Comparison of ENCODE assay signal across 8 cellular contexts in the genomic region with DNA sequence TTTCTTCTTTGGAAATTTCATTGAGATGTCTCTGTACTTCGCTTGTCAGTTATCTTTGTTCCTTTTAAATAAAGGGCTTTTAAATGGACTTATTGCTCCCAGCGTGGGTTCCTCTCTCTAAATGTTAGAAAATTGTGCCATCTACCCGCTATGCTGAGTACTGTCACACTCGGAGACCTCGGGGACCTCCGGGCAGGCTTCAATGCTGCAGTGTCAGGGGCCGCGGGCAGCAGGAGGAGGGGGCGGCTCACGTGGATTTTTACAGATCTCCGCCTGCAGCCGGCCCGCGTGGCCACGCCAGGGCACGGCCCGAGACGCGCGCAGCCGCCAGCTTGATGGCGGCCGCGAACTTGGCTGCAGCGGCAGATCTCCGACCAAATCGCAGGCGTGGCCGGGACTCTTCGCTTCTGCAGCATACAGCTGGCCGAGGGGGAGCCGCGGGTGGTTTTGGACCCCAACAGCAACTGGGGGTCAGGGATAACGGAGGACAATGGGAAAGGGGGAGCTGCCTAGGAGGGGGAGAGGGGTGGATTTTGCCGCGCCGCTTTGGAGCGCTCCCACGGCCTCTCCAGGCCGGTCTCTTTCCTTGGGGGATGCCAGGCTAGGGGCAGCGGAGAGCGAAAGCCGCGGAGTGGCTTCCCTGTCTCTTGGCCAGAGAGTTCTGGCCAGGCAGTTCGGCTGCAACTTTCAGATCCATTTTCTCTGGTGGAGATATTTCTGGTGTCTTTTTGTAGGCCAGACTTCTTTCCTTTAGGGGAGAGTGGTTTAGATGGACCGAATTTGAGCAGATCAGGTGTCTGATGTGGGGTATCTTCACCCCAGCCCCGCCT. TPM values are rescaled to one million over a fixed set of nuclear protein-coding genes. Genes with fewer than 3 reads are reported as not detected.
DNase-seq lines count a peak whose midpoint lies in the region; ATAC-seq and TF ChIP-seq lines count a peak whose summit lies in the region.

No MANE protein-coding gene starts in this region.

- intact Hi-C loops in natural killer cell (cut with micrococcal nuclease), result loop anchor here (1.0 kb wide), 1 partner anchor 1086 kb away; no protein-coding TSS in a partner anchor
- intact Hi-C loops in activated CD4-positive, alpha-beta T cell treated with anti-CD3 and anti-CD28 coated beads for 36 hours (cut with DNase I, micrococcal nuclease), result loop anchor here (1.0 to 5.0 kb wide), 4 partner anchors 17 to 1933 kb away; no protein-coding TSS in a partner anchor

- POLR2A ChIA-PET in activated CD4-positive, alpha-beta T cell treated with anti-CD3 and anti-CD28 coated beads for 36 hours (lab: Charles Lee), result no interaction called here

- no peak overlapping the region for H3K4me3 Mint-ChIP-seq in natural killer cell
- no peak overlapping the region for H3K4me3 Mint-ChIP-seq in activated CD4-positive, alpha-beta T cell treated with anti-CD3 and anti-CD28 coated beads for 36 hours

- peak; percentile 24 for TF ChIP-seq CTCF in natural killer cell (IDR thresholded peaks at IDR 0.05)

- DNase-seq in AG08395 (ENCODE audit: low spot score) (peak; percentile 83), HuH-7 (ENCODE audit: low spot score) (peak; percentile 96), SK-N-DZ (ENCODE audit: low spot score) (peak; percentile 76), fibroblast of peridontal ligament (ENCODE audit: extremely low read depth) (peak; percentile 88), natural killer cell (no peak), NCI-H2196 (lab: John Stamatoyannopoulos, UW; ENCODE audit: unreplicated experiment) (no peak)
- no peak for DNase-seq in activated CD4-positive, alpha-beta T cell treated with anti-CD3 and anti-CD28 coated beads for 36 hours

- H3K9me3 Mint-ChIP-seq in natural killer cell, result peaks cover 0 to 4% of the 10 kb centered on the region in 2 donors
- peaks cover 3% of the 10 kb centered on the region for H3K9me3 Mint-ChIP-seq in activated CD4-positive, alpha-beta T cell treated with anti-CD3 and anti-CD28 coated beads for 36 hours (ENCODE audit: low read depth)

- CTCF ChIA-PET in activated CD4-positive, alpha-beta T cell treated with anti-CD3 and anti-CD28 coated beads for 36 hours (lab: Charles Lee), result no interaction called here

- ATAC-seq in GM18868 (IDR thresholded peaks at IDR 0.05; ENCODE audit: unreplicated experiment), result peak; percentile 58
- peak in 2 of 3 donors; percentile 62 to 75 for ATAC-seq in natural killer cell
- no peak for ATAC-seq in activated CD4-positive, alpha-beta T cell treated with anti-CD3 and anti-CD28 coated beads for 36 hours

- peaks cover 5% of the 10 kb centered on the region for H3K36me3 Mint-ChIP-seq in natural killer cell
- H3K36me3 Mint-ChIP-seq in activated CD4-positive, alpha-beta T cell treated with anti-CD3 and anti-CD28 coated beads for 36 hours (ENCODE audit: low read depth), result no peaks in the 10 kb centered on the region

- peaks cover 92 to 95% of the 10 kb centered on the region in 2 donors for H3K27me3 Mint-ChIP-seq in natural killer cell (ENCODE audit: low read depth in 2 of 2)
- H3K27me3 Mint-ChIP-seq in activated CD4-positive, alpha-beta T cell treated with anti-CD3 and anti-CD28 coated beads for 36 hours, result peaks cover 86% of the 10 kb centered on the region

- H3K27ac Mint-ChIP-seq in natural killer cell, result no peak overlapping the region
- H3K27ac Mint-ChIP-seq in activated CD4-positive, alpha-beta T cell treated with anti-CD3 and anti-CD28 coated beads for 36 hours, result no peak overlapping the region

- H3K4me1 Mint-ChIP-seq in natural killer cell, result peaks cover 7 to 9% of the 10 kb centered on the region in 2 donors
- H3K4me1 Mint-ChIP-seq in activated CD4-positive, alpha-beta T cell treated with anti-CD3 and anti-CD28 coated beads for 36 hours, result peaks cover 3% of the 10 kb centered on the region

RNA-seq across cellular contexts. Expression of a gene that starts 15.3 kb away (rescaled TPM):
- polyA plus RNA-seq in SK-N-DZ (2014; cell fraction: cytosol; rRNA removed), result 2.2 and 3.2 TPM in 2 replicates
- 1.5 and 3.6 TPM in 2 replicates for polyA plus RNA-seq in SK-N-DZ (2014; cell fraction: nucleus; rRNA removed)
- total RNA-seq in natural killer cell, result not detected
- total RNA-seq in activated CD4-positive, alpha-beta T cell treated with anti-CD3 and anti-CD28 coated beads for 36 hours, result not detected

Comparison
In these comparisons a context has a peak if more than half of its experiments do, and no peak if none do; other contexts are left out.
1. DNase-seq: peak in AG08395 (single experiment), HuH-7 (single experiment), SK-N-DZ (single experiment) and fibroblast of peridontal ligament (single experiment); none in natural killer cell (single experiment), NCI-H2196 (single experiment) and activated CD4-positive, alpha-beta T cell treated with anti-CD3 and anti-CD28 coated beads for 36 hours (single experiment).